Comparison of ENCODE assay signal across 14 cellular contexts in the genomic region with DNA sequence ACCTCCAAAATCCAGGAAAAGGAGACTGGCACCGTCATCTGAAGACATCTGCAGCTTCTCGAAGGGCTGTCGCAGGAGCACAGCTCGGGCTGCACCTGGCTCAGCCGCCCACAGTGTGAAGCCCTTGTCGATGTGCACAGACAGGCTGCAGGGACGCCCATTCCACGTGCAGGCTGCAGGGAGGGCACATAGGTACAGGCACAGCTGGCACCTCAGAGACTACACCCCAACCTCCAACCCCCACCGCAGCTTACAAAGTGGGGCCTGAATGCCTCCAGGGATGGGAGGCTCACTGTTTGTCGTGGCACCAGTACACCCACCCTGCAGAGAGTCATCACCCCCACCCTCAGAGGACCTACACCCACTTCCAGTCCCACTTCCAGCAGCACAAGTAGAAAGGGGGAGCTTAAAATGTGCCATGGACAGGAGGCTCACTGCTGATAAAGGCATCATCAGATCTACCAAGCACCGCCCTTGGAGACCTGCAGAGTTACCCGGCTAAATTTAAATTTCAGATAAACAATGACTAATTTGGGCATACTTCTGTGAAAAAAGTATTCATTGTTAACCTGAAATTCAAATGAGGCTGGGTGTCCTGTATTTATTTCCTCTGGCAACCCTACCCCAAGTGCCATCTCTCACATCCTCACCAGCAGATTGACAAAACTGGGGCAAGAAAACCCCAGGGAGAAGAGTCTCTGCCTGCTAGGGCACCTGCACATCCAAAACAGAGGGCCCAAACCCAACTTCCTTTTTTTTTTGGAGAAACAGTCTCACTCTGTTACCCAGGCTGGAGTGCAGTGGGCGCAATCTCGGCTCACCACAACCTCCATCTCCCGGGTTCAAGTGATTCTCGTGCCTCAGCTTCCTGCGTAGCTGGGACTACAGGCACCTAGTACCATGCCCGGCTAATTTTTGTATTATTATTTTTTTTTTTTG. TPM values are rescaled to one million over a fixed set of nuclear protein-coding genes. Genes with fewer than 3 reads are reported as not detected.
DNase-seq lines count a peak whose midpoint lies in the region; ATAC-seq, FAIRE-seq and TF ChIP-seq lines count a peak whose summit lies in the region.
"Had no signal": no experiment of that assay in that cellular context is flagged by ENCODE, and none has a peak within 500 bp of the region (broad histone marks: within the 10 kb centered on the region; RNA-seq: fewer than 3 reads in every experiment).

No MANE protein-coding gene starts in this region.

- no peaks in the 10 kb centered on the region for H3K27me3 ChIP-seq in BLaER1 treated with 17β-estradiol and CSF1 and Interleukin-3, amounts not matched to agents 10 nM and 100 nM

- POLR2A ChIA-PET in RWPE1 (lab: Yijun Ruan, JAX; ENCODE audit: low non-redundant PET): no interaction called here

- H3K4me1 ChIP-seq in BLaER1 treated with 17β-estradiol and CSF1 and Interleukin-3, amounts not matched to agents 10 nM and 100 nM: peaks cover 41 to 68% (median 61%) of the 10 kb centered on the region in 10 experiments
- no peaks in the 10 kb centered on the region for H3K4me1 ChIP-seq in kidney (ENCODE audit: control insufficient read depth in 1 of 2, insufficient read depth in 1 of 2, low read depth in 1 of 2, low read length in 2 of 2)
- H3K4me1 ChIP-seq: prostate gland had no signal

- peak overlapping the region; percentile 68 to 99 (median 90) for H3K4me2 ChIP-seq in BLaER1 treated with 17β-estradiol and CSF1 and Interleukin-3, amounts not matched to agents 10 nM and 100 nM

- intact Hi-C loops in kidney (cut with DNase I): no loop called here
- intact Hi-C loops in activated naive CD4-positive, alpha-beta T cell treated with anti-CD3 and anti-CD28 coated beads for 36 hours (cut with micrococcal nuclease): no loop called here

- H3K4me3 Mint-ChIP-seq in activated naive CD4-positive, alpha-beta T cell treated with anti-CD3 and anti-CD28 coated beads for 36 hours: no peak overlapping the region
- H3K4me3 Mint-ChIP-seq: mesothelial cell of epicardium had no signal

- H3K27me3 Mint-ChIP-seq in activated naive CD4-positive, alpha-beta T cell treated with anti-CD3 and anti-CD28 coated beads for 36 hours (ENCODE audit: low read depth): no peaks in the 10 kb centered on the region

- peak overlapping the region in 6 of 10 experiments; percentile 31 to 52 (median 34); a peak in 12 of 20 replicates for H3K4me3 ChIP-seq in BLaER1 treated with 17β-estradiol and CSF1 and Interleukin-3, amounts not matched to agents 10 nM and 100 nM
- H3K4me3 ChIP-seq in kidney (ENCODE audit: low read length in 2 of 2): no peak overlapping the region
- H3K4me3 ChIP-seq: prostate gland had no signal

- ATAC-seq in GM21381 (IDR thresholded peaks at IDR 0.05; ENCODE audit: unreplicated experiment): peak; percentile 55
- no peak for ATAC-seq in HG03439 (IDR thresholded peaks at IDR 0.05; ENCODE audit: unreplicated experiment)

- DNase-seq in RWPE1 (ENCODE audit: low spot score): no peak
- DNase-seq in kidney: peak; percentile 65
- DNase-seq in A172 (ENCODE audit: low spot score): no peak
- DNase-seq in activated naive CD4-positive, alpha-beta T cell treated with anti-CD3 and anti-CD28 coated beads for 36 hours: no peak
- no peak for DNase-seq in C1 segment of cervical spinal cord (lab: John Stamatoyannopoulos, UW)
- DNase-seq: activated CD8-positive, alpha-beta memory T cell treated with anti-CD3 and anti-CD28 coated beads, Interleukin-2, amount 50 U/mL, for 48 hours; NCI-H1436; NCI-H524; SHP77 had no signal

- peaks cover 0 to 25% (median 6%) of the 10 kb centered on the region in 11 experiments; a peak in 9 of 22 replicates for H3K36me3 ChIP-seq in BLaER1 treated with 17β-estradiol and CSF1 and Interleukin-3, amounts not matched to agents 10 nM and 100 nM
- H3K36me3 ChIP-seq in kidney (ENCODE audit: control insufficient read depth in 1 of 2, insufficient read depth in 2 of 2, low read length in 2 of 2): peaks cover 12% of the 10 kb centered on the region in 2 donors
- H3K36me3 ChIP-seq: prostate gland had no signal

- no peak for FAIRE-seq in kidney (lab: Jason Lieb, UNC)

- H3K27ac Mint-ChIP-seq in activated naive CD4-positive, alpha-beta T cell treated with anti-CD3 and anti-CD28 coated beads for 36 hours: no peak overlapping the region
- H3K27ac Mint-ChIP-seq: mesothelial cell of epicardium had no signal

- H3K9me3 Mint-ChIP-seq in activated naive CD4-positive, alpha-beta T cell treated with anti-CD3 and anti-CD28 coated beads for 36 hours: no peaks in the 10 kb centered on the region
- H3K9me3 Mint-ChIP-seq: mesothelial cell of epicardium had no signal

- H4K20me1 ChIP-seq in BLaER1 treated with 17β-estradiol and CSF1 and Interleukin-3, amounts not matched to agents 10 nM and 100 nM: no peaks in the 10 kb centered on the region

- CTCF ChIA-PET in RWPE1 (lab: Yijun Ruan, JAX): interaction anchor here (0.5 to 1.2 kb wide), 3 partner anchors 10 to 43 kb away, joined by 3 to 4 read pairs (median 4); no protein-coding TSS in a partner anchor
- CTCF ChIA-PET in activated naive CD4-positive, alpha-beta T cell treated with anti-CD3 and anti-CD28 coated beads for 36 hours (lab: Charles Lee): no interaction called here

- H3K27ac ChIP-seq in BLaER1 treated with 17β-estradiol and CSF1 and Interleukin-3, amounts not matched to agents 10 nM and 100 nM: peak overlapping the region in 10 of 11 experiments; percentile 54 to 93 (median 84); a peak in 19 of 22 replicates
- H3K27ac ChIP-seq in RWPE1 (0 out of 2 replicates have a peak overlapping the region, but pooled peaks have one; percentile 2), kidney (ENCODE audit: low read depth in 2 of 2, low read length in 2 of 2) (no peak overlapping the region)
- H3K27ac ChIP-seq: prostate gland had no signal

- H3K36me3 Mint-ChIP-seq in activated naive CD4-positive, alpha-beta T cell treated with anti-CD3 and anti-CD28 coated beads for 36 hours (ENCODE audit: low read depth): peaks cover 4% of the 10 kb centered on the region

- peak overlapping the region in 9 of 11 experiments; percentile 9 to 82 (median 72); a peak in 17 of 22 replicates for H3K9ac ChIP-seq in BLaER1 treated with 17β-estradiol and CSF1 and Interleukin-3, amounts not matched to agents 10 nM and 100 nM
- no peak overlapping the region for H3K9ac ChIP-seq in kidney (ENCODE audit: low read length in 2 of 2)

- H3K9me3 ChIP-seq in BLaER1 treated with 17β-estradiol and CSF1 and Interleukin-3, amounts not matched to agents 10 nM and 100 nM (replicated peaks in 1 of 11): peaks cover 0 to 6% (median 3%) of the 10 kb centered on the region in 11 experiments; a peak in 8 of 22 replicates
- H3K9me3 ChIP-seq in kidney (ENCODE audit: control insufficient read depth in 1 of 2, low read length in 2 of 2): no peaks in the 10 kb centered on the region
- H3K9me3 ChIP-seq: prostate gland had no signal

- TF ChIP-seq CTCF in RWPE1 (conservative IDR thresholded peaks at IDR 0.05; ENCODE audit: low read depth): no peak
- no peak for TF ChIP-seq CTCF in kidney (IDR thresholded peaks at IDR 0.05; ENCODE audit: borderline replicate concordance, extremely low read depth, insufficient read depth)

- peaks cover 3% of the 10 kb centered on the region for H3K4me1 Mint-ChIP-seq in activated naive CD4-positive, alpha-beta T cell treated with anti-CD3 and anti-CD28 coated beads for 36 hours (ENCODE audit: low read depth)
- H3K4me1 Mint-ChIP-seq: mesothelial cell of epicardium had no signal

RNA-seq across cellular contexts. Expression of a gene that starts 7.7 kb away (rescaled TPM):
- 25.2 TPM for total RNA-seq in kidney
- polyA plus RNA-seq in kidney (ENCODE audit: insufficient read depth, low read depth, low replicate concordance): 34.4 TPM
- total RNA-seq in A172 (2014; rRNA removed; shearing (Covaris generic)): 54.3 and 94.3 TPM in 2 replicates
- total RNA-seq in activated naive CD4-positive, alpha-beta T cell treated with anti-CD3 and anti-CD28 coated beads for 36 hours: 10 to 100 TPM; 42.4 to 43.0 TPM

RNA-seq across cellular contexts. Expression of a gene that starts 34.6 kb away (rescaled TPM):
- 12.2 TPM for total RNA-seq in kidney
- polyA plus RNA-seq in kidney (ENCODE audit: insufficient read depth, low read depth, low replicate concordance): 53.6 TPM
- 60.7 and 70.7 TPM in 2 replicates for total RNA-seq in A172 (2014; rRNA removed; shearing (Covaris generic))
- 1 to 10 TPM; 2.6 to 2.9 TPM for total RNA-seq in activated naive CD4-positive, alpha-beta T cell treated with anti-CD3 and anti-CD28 coated beads for 36 hours

Comparison
In these comparisons a context has a peak if more than half of its experiments do, and no peak if none do; other contexts are left out.
1. H3K27ac ChIP-seq: peak in BLaER1 treated with 17β-estradiol and CSF1 and Interleukin-3, amounts not matched to agents 10 nM and 100 nM (10 of 11) and RWPE1 (single experiment); none in kidney (0 of 2).
2. H3K4me3 ChIP-seq: peak in BLaER1 treated with 17β-estradiol and CSF1 and Interleukin-3, amounts not matched to agents 10 nM and 100 nM (6 of 10); none in kidney (0 of 2).
3. H3K9ac ChIP-seq: peak in BLaER1 treated with 17β-estradiol and CSF1 and Interleukin-3, amounts not matched to agents 10 nM and 100 nM (9 of 11); none in kidney (0 of 2).